ENCODE assay signal across 10 cellular contexts in genomic region chr9:22683393-22684075, GRCh38.
DNase-seq lines count a peak whose midpoint lies in the region; ATAC-seq and TF ChIP-seq lines count a peak whose summit lies in the region.
"Had no signal": no experiment of that assay in that cellular context is flagged by ENCODE, and none has a peak within 500 bp of the region (broad histone marks: within the 10 kb centered on the region; RNA-seq: fewer than 3 reads in every experiment).

No MANE protein-coding gene starts in this region.

- no peak overlapping the region for H3K27ac ChIP-seq in thyroid gland
- H3K27ac ChIP-seq: cardiac muscle cell had no signal

- H3K9me3 ChIP-seq in thyroid gland, result no peaks in the 10 kb centered on the region

- intact Hi-C loops in thyroid gland (cut with DNase I), result no loop called here

- H3K27me3 ChIP-seq in kidney epithelial cell (ENCODE audit: control insufficient read depth, insufficient read depth, low read length) (no peaks in the 10 kb centered on the region), thyroid gland (no peaks in the 10 kb centered on the region)
- H3K27me3 ChIP-seq: cardiac muscle cell had no signal

- WGBS in thyroid gland, 2 donors, result 51 to 57% methylated on average over 5 of the region's 5 CpGs

- DNase-seq in COLO668 (lab: John Stamatoyannopoulos, UW; ENCODE audit: unreplicated experiment) (peak; percentile 23), HT1080 (ENCODE audit: low read depth) (peak; percentile 93), kidney epithelial cell (ENCODE audit: low read depth) (peak; percentile 44), HUDEP-2 (lab: John Stamatoyannopoulos, UW; ENCODE audit: unreplicated experiment in 76 of 76) (no peak), thyroid gland (no peak)
- DNase-seq: NCI-H82 had no signal

- no peaks in the 10 kb centered on the region for H3K36me3 ChIP-seq in kidney epithelial cell (ENCODE audit: control insufficient read depth, insufficient read depth, low read length)
- no peaks in the 10 kb centered on the region for H3K36me3 ChIP-seq in thyroid gland
- H3K36me3 ChIP-seq: cardiac muscle cell had no signal

- no peak for TF ChIP-seq POLR2A in thyroid gland (IDR thresholded peaks at IDR 0.05)

- ATAC-seq in SK-N-SH treated with all-trans-retinoic acid at 6 μM for 48 hours (peak; percentile 54; the same call in 1 of the 3 replicates), GM19395 (IDR thresholded peaks at IDR 0.05; ENCODE audit: unreplicated experiment) (no peak), GM21390 (IDR thresholded peaks at IDR 0.05; ENCODE audit: unreplicated experiment) (no peak)

- no peaks in the 10 kb centered on the region for H3K4me1 ChIP-seq in thyroid gland

- H3K4me3 ChIP-seq in kidney epithelial cell (ENCODE audit: low read depth, low read length) (no peak overlapping the region), thyroid gland (replicated peaks in 1 of 3) (no peak overlapping the region)
- H3K4me3 ChIP-seq: cardiac muscle cell had no signal

- TF ChIP-seq CTCF in kidney epithelial cell (IDR thresholded peaks at IDR 0.05; ENCODE audit: insufficient read depth, low read length, poor library complexity, severe bottlenecking) (no peak), thyroid gland (IDR thresholded peaks at IDR 0.05) (no peak)

TF ChIP-seq in SK-N-SH treated with all-trans-retinoic acid at 6 μM for 48 hours, 23 proteins besides CTCF, POLR2A, EP300 and RAD21:
- TF ChIP-seq TCF4 (CRISPR knock-in tag; IDR thresholded peaks at IDR 0.05; ENCODE audit: borderline replicate concordance) (no peak), GLIS3 (CRISPR knock-in tag; IDR thresholded peaks at IDR 0.05) (no peak), TOX (CRISPR knock-in tag; IDR thresholded peaks at IDR 0.05; ENCODE audit: borderline replicate concordance) (no peak), ZNF70 (CRISPR knock-in tag; IDR thresholded peaks at IDR 0.05) (no peak), ZNF565 (CRISPR knock-in tag; conservative IDR thresholded peaks at IDR 0.05; ENCODE audit: low read depth) (no peak), ZNF8 (CRISPR knock-in tag; IDR thresholded peaks at IDR 0.05) (no peak), ZC3H10 (CRISPR knock-in tag; IDR thresholded peaks at IDR 0.05) (no peak), BACH2 (CRISPR knock-in tag; IDR thresholded peaks at IDR 0.05; ENCODE audit: borderline replicate concordance) (no peak), CREB5 (CRISPR knock-in tag; IDR thresholded peaks at IDR 0.05; ENCODE audit: low read depth) (no peak), ISL1 (CRISPR knock-in tag; IDR thresholded peaks at IDR 0.05) (no peak), PPARA (CRISPR knock-in tag; IDR thresholded peaks at IDR 0.05; ENCODE audit: borderline replicate concordance) (no peak), ZFP3 (CRISPR knock-in tag; IDR thresholded peaks at IDR 0.05) (no peak), TSHZ2 (CRISPR knock-in tag; IDR thresholded peaks at IDR 0.05) (no peak), SNAI2 (CRISPR knock-in tag; IDR thresholded peaks at IDR 0.05) (no peak)

Comparison
In these comparisons a context has a peak if more than half of its experiments do, and no peak if none do; other contexts are left out.
1. DNase-seq: peak in COLO668 (single experiment), HT1080 (single experiment) and kidney epithelial cell (single experiment); none in HUDEP-2 (0 of 76) and thyroid gland (0 of 2).